In the genomic region with DNA sequence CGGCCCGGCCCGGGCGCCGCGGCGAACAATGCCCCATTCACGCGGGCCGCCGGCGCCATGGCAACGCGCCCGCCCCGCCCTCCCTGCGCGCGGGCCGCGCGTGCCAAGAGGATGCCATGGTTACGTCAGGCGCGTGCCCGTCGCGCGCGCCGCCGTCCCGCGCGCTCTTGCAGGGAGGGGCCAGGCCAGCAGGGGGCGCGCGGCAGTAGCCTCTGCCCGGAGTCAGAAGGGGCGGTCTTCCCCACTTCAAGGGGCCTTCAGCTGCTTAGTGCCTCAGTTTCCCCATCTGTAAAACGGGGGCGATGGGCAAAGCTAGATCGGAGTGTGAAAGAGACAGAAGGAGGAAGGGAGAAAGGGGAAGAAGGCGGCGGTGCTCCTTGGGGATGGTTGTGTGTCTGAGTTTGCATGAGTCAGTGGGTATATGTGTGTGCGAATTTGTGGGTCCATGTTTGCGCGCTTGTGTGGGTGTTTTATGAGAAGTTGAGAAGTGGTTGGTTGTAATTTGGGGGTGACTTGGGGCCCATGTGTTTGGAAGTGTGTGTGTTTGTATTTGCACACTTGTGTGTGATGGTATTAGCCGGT, we compare ENCODE assay signal across 8 cellular contexts. TPM values are rescaled to one million over a fixed set of nuclear protein-coding genes. Genes with fewer than 3 reads are reported as not detected.
DNase-seq lines count a peak whose midpoint lies in the region; ATAC-seq and TF ChIP-seq lines count a peak whose summit lies in the region.

No MANE protein-coding gene starts in this region.

- intact Hi-C loops in left ventricle myocardium superior (cut with micrococcal nuclease) = loop anchor here (5.0 kb wide), 1 partner anchor 104 kb away; no protein-coding TSS in a partner anchor
- intact Hi-C loops in uterus (cut with DNase I; ENCODE audit: low total_unique reads) = loop anchor here (5.0 kb wide), 1 partner anchor 79 kb away; no protein-coding TSS in a partner anchor

- H3K9me2 ChIP-seq in Loucy (replicated peaks; ENCODE audit: low read depth, low read length) = no peaks in the 10 kb centered on the region

- ATAC-seq in left ventricle myocardium superior (peak; percentile 80), GM21367 (IDR thresholded peaks at IDR 0.05; ENCODE audit: unreplicated experiment) (no peak)

- no peak overlapping the region for H3K4me3 ChIP-seq in GM12865 (ENCODE audit: low read depth, low read length)
- H3K4me3 ChIP-seq in Loucy (ENCODE audit: low read length, poor library complexity, severe bottlenecking) = peak overlapping the region; percentile 69
- peak overlapping the region; percentile 60 for H3K4me3 ChIP-seq in adipocyte (ENCODE audit: low read length)
- H3K4me3 ChIP-seq in uterus = peak overlapping the region in 1 of 2 donors; percentile 30

- H3K9me3 ChIP-seq in Loucy (ENCODE audit: insufficient read depth, low read depth, low read length) (no peaks in the 10 kb centered on the region), adipocyte (ENCODE audit: control insufficient read depth, low read length) (no peaks in the 10 kb centered on the region), uterus (no peaks in the 10 kb centered on the region)

- H3K27me3 ChIP-seq in Loucy (ENCODE audit: insufficient read depth, low read length, poor library complexity, severe bottlenecking) = no peaks in the 10 kb centered on the region
- H3K27me3 ChIP-seq in adipocyte (replicated peaks; ENCODE audit: control insufficient read depth, insufficient read depth, low read length) = no peaks in the 10 kb centered on the region
- no peaks in the 10 kb centered on the region for H3K27me3 ChIP-seq in uterus

- H2AFZ ChIP-seq in Loucy (ENCODE audit: low read length) = peak overlapping the region; percentile 81; the same call in 1 of the 2 replicates

- H3F3A ChIP-seq in Loucy (ENCODE audit: low read depth) = no peaks in the 10 kb centered on the region

- no peaks in the 10 kb centered on the region for H3K36me3 ChIP-seq in Loucy (ENCODE audit: insufficient read depth, low read length)
- no peaks in the 10 kb centered on the region for H3K36me3 ChIP-seq in adipocyte (ENCODE audit: control insufficient read depth, insufficient read depth, low read length, severe bottlenecking)
- H3K36me3 ChIP-seq in uterus = no peaks in the 10 kb centered on the region

- TF ChIP-seq POLR2A in uterus (IDR thresholded peaks at IDR 0.05) = peak in 1 of 2 donors; percentile 35

- TF ChIP-seq CTCF in GM12865 (IDR thresholded peaks at IDR 0.05; ENCODE audit: insufficient read depth, low read depth, low read length, missing control alignments) (peak; percentile 87), Loucy (conservative IDR thresholded peaks at IDR 0.05; ENCODE audit: low read length) (peak; percentile 75), uterus (IDR thresholded peaks at IDR 0.05) (peak; percentile 90 to 99 (median 99))

- H3K4me2 ChIP-seq in Loucy (ENCODE audit: low read depth, low read length, poor library complexity, severe bottlenecking) = peak overlapping the region; percentile 71

- H3K27ac ChIP-seq in uterus = peak overlapping the region in 1 of 2 donors; percentile 45

- no peaks in the 10 kb centered on the region for H3K79me2 ChIP-seq in Loucy (ENCODE audit: insufficient read depth, low read length)

- DNase-seq in GM12865 (ENCODE audit: low read depth) (peak; percentile 78), T follicular helper cell (ENCODE audit: low read depth) (peak; percentile 73), adipocyte (ENCODE audit: low read depth) (peak; percentile 92), left ventricle myocardium superior (peak; percentile 91), renal cortical epithelial cell (ENCODE audit: low read depth) (peak; percentile 9), uterus (peak; percentile 72 to 85)

- H4K20me1 ChIP-seq in Loucy (ENCODE audit: insufficient read depth, low read length, poor library complexity, severe bottlenecking) = no peaks in the 10 kb centered on the region

- no peak overlapping the region for H3K9ac ChIP-seq in Loucy (ENCODE audit: low read depth, low read length, poor library complexity, severe bottlenecking)
- H3K9ac ChIP-seq in adipocyte (ENCODE audit: low read length) = peak overlapping the region; percentile 71

- no peaks in the 10 kb centered on the region for H3K4me1 ChIP-seq in Loucy (ENCODE audit: insufficient read depth, low read length, poor library complexity, severe bottlenecking)
- peaks cover 7% of the 10 kb centered on the region for H3K4me1 ChIP-seq in adipocyte (ENCODE audit: control insufficient read depth, insufficient read depth, low read length)
- H3K4me1 ChIP-seq in uterus = no peaks in the 10 kb centered on the region

RNA-seq across cellular contexts. Expression of gene NFIX, which starts 11.6 kb away (rescaled TPM):
- total RNA-seq in left ventricle myocardium superior (171 TPM), renal cortical epithelial cell (10.1 and 40.7 TPM in 2 replicates), uterus (100 to 1,000 TPM in 2 of 4 donors, 10 to 100 TPM in 2; 27.4 to 381 (median 78.4) TPM)

RNA-seq across cellular contexts. Expression of gene DAND5, which starts 14.3 kb away (rescaled TPM):
- total RNA-seq in left ventricle myocardium superior (11.2 TPM), renal cortical epithelial cell (0.05 TPM in 1 of 2 replicates, not detected in the other), uterus (under 1 TPM in 1 of 4 donors, not detected in 3; 0.14 TPM)

RNA-seq across cellular contexts. Expression of gene GADD45GIP1, which starts 26.6 kb away (rescaled TPM):
- total RNA-seq in left ventricle myocardium superior = 28.7 TPM
- 10.3 and 20.0 TPM in 2 replicates for total RNA-seq in renal cortical epithelial cell
- 10 to 100 TPM in 2 of 4 donors, 1 to 10 TPM in 2; 3.3 to 76.8 (median 12.8) TPM for total RNA-seq in uterus

RNA-seq across cellular contexts. Expression of gene RAD23A, which starts 38.0 kb away (rescaled TPM):
- total RNA-seq in left ventricle myocardium superior (188 TPM), renal cortical epithelial cell (33.0 and 50.2 TPM in 2 replicates), uterus (100 to 1,000 TPM in 1 of 4 donors, 10 to 100 TPM in 3; 13.3 to 105 (median 64.4) TPM)

RNA-seq across cellular contexts. Expression of gene CALR, which starts 45.2 kb away (rescaled TPM):
- 422 TPM for total RNA-seq in left ventricle myocardium superior
- 962 and 1,180 TPM in 2 replicates for total RNA-seq in renal cortical epithelial cell
- total RNA-seq in uterus = 100 to 1,000 TPM; 166 to 616 (median 392) TPM

Comparison
In these comparisons a context has a peak if more than half of its experiments do, and no peak if none do; other contexts are left out.
1. DNase-seq: peak in every context shown above with its lines; median percentile 92 in adipocyte; 91 in left ventricle myocardium superior; 78 in uterus; 78 in GM12865; 73 in T follicular helper cell; 9 in renal cortical epithelial cell.
2. RNA of gene DAND5, which starts 14.3 kb away (total RNA-seq): 11.2 TPM in left ventricle myocardium superior (single experiment); 0.14 TPM in uterus and 0.05 TPM in renal cortical epithelial cell; every median in the first group is over 10 times any median in the second.
3. Peak in every context shown above with its lines, with median percentiles within 50 percentile points of each other: CTCF ChIP-seq.